In genomic region chr5:173480896-173481295, GRCh38 we compare ENCODE assay signal across 21 cellular contexts.
"Had no signal": no experiment of that assay in that cellular context is flagged by ENCODE, and none has a peak within 500 bp of the region (broad histone marks: within the 10 kb centered on the region; RNA-seq: fewer than 3 reads in every experiment).

No MANE protein-coding gene starts in this region.

- H3K4me2 ChIP-seq: neural progenitor cell, smooth muscle cell had no signal

- H3K4me3 ChIP-seq: colonic mucosa, left ventricle myocardium inferior, lower lobe of right lung, neural progenitor cell, pancreas, smooth muscle cell, uterus had no signal

- H3K9me3 Mint-ChIP-seq: endodermal cell; natural killer cell treated with Interleukin-12 subunit alpha and Interleukin-12 subunit beta and Interleukin-15 and Interleukin-18, amount 100 ng/mL, for 72 hours; neural progenitor cell; type B pancreatic cell had no signal

- H3K9me3 ChIP-seq: colonic mucosa, left ventricle myocardium inferior, lower lobe of right lung, pancreas, uterus had no signal

- H3K4me1 ChIP-seq: colonic mucosa, left ventricle myocardium inferior, lower lobe of right lung, neural progenitor cell, pancreas, uterus had no signal

- H3K4me1 Mint-ChIP-seq: endodermal cell had no signal

- H3K4me3 Mint-ChIP-seq: endodermal cell; natural killer cell treated with Interleukin-12 subunit alpha and Interleukin-12 subunit beta and Interleukin-15 and Interleukin-18, amount 100 ng/mL, for 72 hours; neural progenitor cell; type B pancreatic cell had no signal

- H2AFZ ChIP-seq: neural progenitor cell had no signal

- H3K27ac ChIP-seq: colonic mucosa, left ventricle myocardium inferior, lower lobe of right lung, neural progenitor cell, pancreas, uterus had no signal

- H3K36me3 Mint-ChIP-seq: natural killer cell treated with Interleukin-12 subunit alpha and Interleukin-12 subunit beta and Interleukin-15 and Interleukin-18, amount 100 ng/mL, for 72 hours; neural progenitor cell; type B pancreatic cell had no signal

- H3K27me3 ChIP-seq: colonic mucosa, neural progenitor cell, pancreas, uterus had no signal

- H3K36me3 ChIP-seq: colonic mucosa, left ventricle myocardium inferior, lower lobe of right lung, neural progenitor cell, pancreas, uterus had no signal

- FAIRE-seq: endothelial cell of umbilical vein, kidney, pancreas had no signal

- H3K27ac Mint-ChIP-seq: endodermal cell; natural killer cell treated with Interleukin-12 subunit alpha and Interleukin-12 subunit beta and Interleukin-15 and Interleukin-18, amount 100 ng/mL, for 72 hours; neural progenitor cell; progenitor cell of endocrine pancreas; type B pancreatic cell had no signal

- H3K9ac ChIP-seq: neural progenitor cell had no signal

- DNase-seq: colonic mucosa; dermis blood vessel endothelial cell; endodermal cell; kidney; left cardiac atrium; left ventricle myocardium inferior; lower lobe of right lung; mesenchymal stem cell; midbrain; nucleus accumbens; pancreas; right cardiac atrium; stimulated activated CD4-positive, alpha-beta T cell treated with anti-CD3 and anti-CD28 coated beads, Interleukin-2, amount 100 ng/mL, for 48 hours; stimulated activated naive CD4-positive, alpha-beta T cell treated with Interleukin-2 at 50 U/mL for 16 hours; uterus had no signal

- ATAC-seq: left cardiac atrium; lower lobe of right lung; natural killer cell treated with Interleukin-12 subunit alpha and Interleukin-12 subunit beta and Interleukin-15 and Interleukin-18, amount 100 ng/mL, for 72 hours; pancreas; right cardiac atrium had no signal
